Comparison of ENCODE assay signal across 28 cellular contexts in the genomic region with DNA sequence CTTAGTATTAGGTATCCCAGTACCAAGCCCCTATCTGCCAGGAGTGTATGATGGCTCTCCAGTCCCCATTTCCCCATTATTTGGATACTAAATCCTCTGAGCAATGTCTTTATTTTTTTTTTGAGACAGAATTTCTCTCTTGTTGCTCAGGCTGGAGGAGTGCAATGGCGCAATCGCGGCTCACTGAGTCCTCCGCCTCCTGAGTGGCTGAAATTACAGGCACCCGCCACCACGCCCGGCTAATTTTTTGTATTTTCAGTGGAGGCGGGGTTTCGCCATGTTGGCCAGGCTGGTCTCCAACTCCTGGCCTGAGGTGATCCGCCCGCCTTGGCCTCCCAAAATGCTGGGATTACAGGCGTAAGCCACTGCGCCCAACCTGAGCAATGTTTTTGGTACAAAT.
"Had no signal": no experiment of that assay in that cellular context is flagged by ENCODE, and none has a peak within 500 bp of the region (broad histone marks: within the 10 kb centered on the region; RNA-seq: fewer than 3 reads in every experiment).

No MANE protein-coding gene starts in this region.

- H3K27me3 Mint-ChIP-seq: dendritic cell treated with granulocyte-macrophage colony-stimulating factor and Interleukin-4, amounts not matched to agents 40 ng/mL and 50 ng/mL, for 4 days; naive B cell had no signal

- H3K9me3 Mint-ChIP-seq: dendritic cell treated with granulocyte-macrophage colony-stimulating factor and Interleukin-4, amounts not matched to agents 40 ng/mL and 50 ng/mL, for 4 days; effector memory CD8-positive, alpha-beta T cell; endodermal cell; mesothelial cell of epicardium; naive B cell had no signal

- H3K36me3 Mint-ChIP-seq: mesothelial cell of epicardium, naive B cell had no signal

- H3K9me3 ChIP-seq: colonic mucosa, esophagus squamous epithelium, gastrocnemius medialis, heart right ventricle, left lung, lower lobe of right lung, mucosa of descending colon had no signal

- DNase-seq: colonic mucosa; cortex of kidney; effector CD8-positive, alpha-beta T cell; effector memory CD8-positive, alpha-beta T cell; endodermal cell; erythroblast; esophagus squamous epithelium; foreskin fibroblast; foreskin melanocyte; gastrocnemius medialis; glutamatergic neuron; head of caudate nucleus; heart right ventricle; hippocampal formation; left cardiac atrium; left ventricle myocardium superior; lower lobe of right lung; mesenchymal stem cell; mucosa of descending colon; naive B cell had no signal

- FAIRE-seq: endometrium, islet of Langerhans, keratinocyte had no signal

- H3K27ac Mint-ChIP-seq: dendritic cell treated with granulocyte-macrophage colony-stimulating factor and Interleukin-4, amounts not matched to agents 40 ng/mL and 50 ng/mL, for 4 days; effector memory CD8-positive, alpha-beta T cell; endodermal cell; mesothelial cell of epicardium had no signal

- H3K36me3 ChIP-seq: colonic mucosa, esophagus squamous epithelium, gastrocnemius medialis, heart right ventricle, left lung, lower lobe of right lung had no signal

- H3K4me3 Mint-ChIP-seq: dendritic cell treated with granulocyte-macrophage colony-stimulating factor and Interleukin-4, amounts not matched to agents 40 ng/mL and 50 ng/mL, for 4 days; effector memory CD8-positive, alpha-beta T cell; endodermal cell; mesothelial cell of epicardium had no signal

- H3K27me3 ChIP-seq: colonic mucosa, esophagus squamous epithelium, gastrocnemius medialis, heart right ventricle, left lung had no signal

- ATAC-seq: effector memory CD8-positive, alpha-beta T cell; esophagus mucosa; gastrocnemius medialis; heart right ventricle; left cardiac atrium; left lung; left ventricle myocardium superior; lower lobe of right lung; mucosa of descending colon had no signal

- H3K4me3 ChIP-seq: colonic mucosa, esophagus squamous epithelium, gastrocnemius medialis, heart right ventricle, left lung, lower lobe of right lung, mucosa of descending colon had no signal

- H3K4me1 ChIP-seq: colonic mucosa had no signal

- H3K27ac ChIP-seq: colonic mucosa, epithelial cell of prostate, esophagus squamous epithelium, gastrocnemius medialis, heart right ventricle, left lung, lower lobe of right lung had no signal
